ENCODE assay signal across 24 cellular contexts in the genomic region with DNA sequence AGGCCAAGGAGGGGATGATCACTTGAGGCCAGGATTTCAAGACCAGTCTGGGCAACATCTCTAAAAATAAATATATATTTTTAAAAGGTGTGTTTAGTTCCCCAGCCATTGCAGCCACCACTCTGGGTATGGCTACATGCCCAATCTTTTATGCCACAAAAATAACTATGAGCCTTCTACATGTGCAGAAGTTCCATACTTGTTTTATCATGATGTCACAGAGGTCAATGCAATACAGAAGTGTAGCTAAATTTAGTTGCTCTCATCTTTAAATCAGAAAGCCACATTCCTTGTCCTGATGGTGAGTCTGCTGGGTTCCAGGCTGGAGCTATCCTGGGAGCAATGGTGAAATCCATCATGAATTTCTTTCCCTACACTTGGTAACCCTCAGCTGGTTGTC.
"Had no signal": no experiment of that assay in that cellular context is flagged by ENCODE, and none has a peak within 500 bp of the region (broad histone marks: within the 10 kb centered on the region; RNA-seq: fewer than 3 reads in every experiment).

No MANE protein-coding gene starts in this region.

- H3K27ac ChIP-seq: ascending aorta, KMS-11, Peyer's patch, SK-N-MC had no signal

- H3K9me3 ChIP-seq: ascending aorta, Peyer's patch had no signal

- ATAC-seq: activated naive CD4-positive, alpha-beta T cell treated with anti-CD3 and anti-CD28 coated beads, Interleukin-2, amount 50 U/mL, for 72 hours; activated naive CD8-positive, alpha-beta T cell treated with anti-CD3 and anti-CD28 coated beads, Interleukin-2, amount 50 U/mL, for 24 hours; activated T-cell treated with anti-CD3 and anti-CD28 coated beads, Interleukin-2, amount 50 U/mL, for 4 hours; T-cell had no signal

- H3K4me1 ChIP-seq: ascending aorta, Peyer's patch had no signal

- H3K27me3 ChIP-seq: ascending aorta, Peyer's patch had no signal

- DNase-seq: activated CD4-positive, alpha-beta memory T cell treated with anti-CD3 and anti-CD28 coated beads for 36 hours; activated CD4-positive, alpha-beta T cell treated with anti-CD3 and anti-CD28 coated beads, Interleukin-2, amount 10 ng/mL, durations not matched to agents 7 days and 5 days; activated CD4-positive, CD25-positive, alpha-beta regulatory T cell; activated CD8-positive, alpha-beta memory T cell treated with anti-CD3 and anti-CD28 coated beads for 24 hours; activated effector memory CD4-positive, alpha-beta T cell treated with anti-CD3 and anti-CD28 coated beads, Interleukin-2, amount 50 U/mL, for 16 hours; activated naive CD4-positive, alpha-beta T cell treated with Interleukin-2 at 50 U/mL for 16 hours; activated naive CD8-positive, alpha-beta T cell treated with anti-CD3 and anti-CD28 coated beads, Interleukin-2, amount 50 U/mL, for 24 hours; activated T-cell treated with anti-CD3 and anti-CD28 coated beads, Interleukin-2, amount 50 U/mL, for 4 hours; amniotic stem cell; NCI-H1092; NCI-H1694; NCI-H2029 treated with DMSO at 0.1 percent for 48 hours; NCI-H345; NCI-H510A; NK-92 treated with Interleukin-12 subunit alpha and Interleukin-12 subunit beta, amount 100 ng/mL, for 24 hours; OCI-M1; Peyer's patch; T-cell; T-helper 2 cell; T1000 had no signal

- H3K4me3 ChIP-seq: ascending aorta, Peyer's patch, SK-N-MC had no signal

- H3K4me2 ChIP-seq: KMS-11 had no signal

- H3K36me3 ChIP-seq: ascending aorta, Peyer's patch had no signal

- H3K9ac ChIP-seq: KMS-11 had no signal
